In genomic region chr3:119810018-119810435, GRCh38 we compare ENCODE assay signal across 8 cellular contexts. TPM values are rescaled to one million over a fixed set of nuclear protein-coding genes. Genes with fewer than 3 reads are reported as not detected.
DNase-seq lines count a peak whose midpoint lies in the region; ATAC-seq lines count a peak whose summit lies in the region.

No MANE protein-coding gene starts in this region.

- intact Hi-C loops in posterior cingulate gyrus (cut with DNase I): no loop called here

- CTCF ChIA-PET in activated CD8-positive, alpha-beta T cell treated with anti-CD3 and anti-CD28 coated beads, Interleukin-2, amount 10 ng/mL, durations not matched to agents 7 days and 5 days (lab: Charles Lee): interaction anchor here (0.7 to 2.1 kb wide), 8 partner anchors 9 to 609 kb away, joined by 3 to 7 read pairs (median 3); no protein-coding TSS in a partner anchor

- H3K4me1 Mint-ChIP-seq in activated CD8-positive, alpha-beta T cell treated with anti-CD3 and anti-CD28 coated beads, Interleukin-2, amount 10 ng/mL, durations not matched to agents 7 days and 5 days (ENCODE audit: low read depth): peaks cover 17% of the 10 kb centered on the region

- H3K36me3 Mint-ChIP-seq in activated CD8-positive, alpha-beta T cell treated with anti-CD3 and anti-CD28 coated beads, Interleukin-2, amount 10 ng/mL, durations not matched to agents 7 days and 5 days (ENCODE audit: low read depth): no peaks in the 10 kb centered on the region

- no peaks in the 10 kb centered on the region for H3K9me3 ChIP-seq in esophagus (ENCODE audit: control insufficient read depth in 2 of 2, insufficient read depth in 1 of 2, low read depth in 1 of 2, low read length in 1 of 2)

- H3K27ac ChIP-seq in esophagus (ENCODE audit: low read depth in 2 of 2, low read length in 1 of 2): no peak overlapping the region

- H3K4me3 ChIP-seq in esophagus (ENCODE audit: low read depth in 1 of 2, low read length in 2 of 2): peak overlapping the region; percentile 41 to 48

- H3K36me3 ChIP-seq in esophagus (ENCODE audit: control insufficient read depth in 2 of 2, insufficient read depth in 2 of 2, low read length in 1 of 2): no peaks in the 10 kb centered on the region

- peak overlapping the region; percentile 76 for H3K27ac Mint-ChIP-seq in activated CD8-positive, alpha-beta T cell treated with anti-CD3 and anti-CD28 coated beads, Interleukin-2, amount 10 ng/mL, durations not matched to agents 7 days and 5 days

- H3K27me3 Mint-ChIP-seq in activated CD8-positive, alpha-beta T cell treated with anti-CD3 and anti-CD28 coated beads, Interleukin-2, amount 10 ng/mL, durations not matched to agents 7 days and 5 days (ENCODE audit: low read depth): peaks cover 5% of the 10 kb centered on the region

- H3K27me3 ChIP-seq in esophagus (ENCODE audit: control insufficient read depth in 1 of 2, insufficient read depth in 2 of 2, low read length in 2 of 2): no peaks in the 10 kb centered on the region

- ATAC-seq in GM19372 (IDR thresholded peaks at IDR 0.05; ENCODE audit: low read depth, unreplicated experiment) (peak; percentile 89), HG03469 (IDR thresholded peaks at IDR 0.05; ENCODE audit: unreplicated experiment) (peak; percentile 83)
- peak; percentile 90 for ATAC-seq in activated CD8-positive, alpha-beta T cell treated with anti-CD3 and anti-CD28 coated beads, Interleukin-2, amount 10 ng/mL, durations not matched to agents 7 days and 5 days

- POLR2A ChIA-PET in activated CD8-positive, alpha-beta T cell treated with anti-CD3 and anti-CD28 coated beads, Interleukin-2, amount 10 ng/mL, durations not matched to agents 7 days and 5 days (lab: Charles Lee): interaction anchor here (0.7 to 1.4 kb wide), 2 partner anchors 285 to 539 kb away, joined by 3 to 5 read pairs; partner anchors contain the start of gene LRRC58

- H3K4me3 Mint-ChIP-seq in activated CD8-positive, alpha-beta T cell treated with anti-CD3 and anti-CD28 coated beads, Interleukin-2, amount 10 ng/mL, durations not matched to agents 7 days and 5 days: peak overlapping the region; percentile 76

- peaks cover 0 to 8% of the 10 kb centered on the region in 2 donors for H3K4me1 ChIP-seq in esophagus (ENCODE audit: control insufficient read depth in 2 of 2, insufficient read depth in 2 of 2, low read length in 1 of 2)

- H3K9me3 Mint-ChIP-seq in activated CD8-positive, alpha-beta T cell treated with anti-CD3 and anti-CD28 coated beads, Interleukin-2, amount 10 ng/mL, durations not matched to agents 7 days and 5 days (ENCODE audit: insufficient read depth): no peaks in the 10 kb centered on the region

- peak; percentile 52 for DNase-seq in CD1c-positive myeloid dendritic cell (ENCODE audit: extremely low spot score)
- DNase-seq in activated CD8-positive, alpha-beta T cell treated with anti-CD3 and anti-CD28 coated beads, Interleukin-2, amount 10 ng/mL, durations not matched to agents 7 days and 5 days: peak; percentile 55
- peak in 7 of 10 donors; percentile 24 to 89 (median 54) for DNase-seq in posterior cingulate gyrus
- DNase-seq in NCI-H774 (lab: John Stamatoyannopoulos, UW): no peak
- no peak for DNase-seq in NCI-H526 treated with DMSO at 0.1 percent for 48 hours (lab: John Stamatoyannopoulos, UW)

- 3 to 7% methylated on average over 33 of the region's 33 CpGs for WGBS in esophagus, 2 donors

RNA-seq across cellular contexts. Expression of gene NR1I2, which starts 28.1 kb away (rescaled TPM):
- under 1 TPM; 0.10 to 0.26 TPM for total RNA-seq in activated CD8-positive, alpha-beta T cell treated with anti-CD3 and anti-CD28 coated beads, Interleukin-2, amount 10 ng/mL, durations not matched to agents 7 days and 5 days
- polyA plus RNA-seq in esophagus: under 1 TPM; 0.02 to 0.08 TPM

Comparison
In these comparisons a context has a peak if more than half of its experiments do, and no peak if none do; other contexts are left out.
1. DNase-seq: peak in CD1c-positive myeloid dendritic cell (single experiment), activated CD8-positive, alpha-beta T cell treated with anti-CD3 and anti-CD28 coated beads, Interleukin-2, amount 10 ng/mL, durations not matched to agents 7 days and 5 days (single experiment) and posterior cingulate gyrus (7 of 10); none in NCI-H774 (single experiment) and NCI-H526 treated with DMSO at 0.1 percent for 48 hours (single experiment).
2. Peak in every context shown above with its lines, with median percentiles within 50 percentile points of each other: ATAC-seq.